ENCODE assay signal across 10 cellular contexts in the genomic region with DNA sequence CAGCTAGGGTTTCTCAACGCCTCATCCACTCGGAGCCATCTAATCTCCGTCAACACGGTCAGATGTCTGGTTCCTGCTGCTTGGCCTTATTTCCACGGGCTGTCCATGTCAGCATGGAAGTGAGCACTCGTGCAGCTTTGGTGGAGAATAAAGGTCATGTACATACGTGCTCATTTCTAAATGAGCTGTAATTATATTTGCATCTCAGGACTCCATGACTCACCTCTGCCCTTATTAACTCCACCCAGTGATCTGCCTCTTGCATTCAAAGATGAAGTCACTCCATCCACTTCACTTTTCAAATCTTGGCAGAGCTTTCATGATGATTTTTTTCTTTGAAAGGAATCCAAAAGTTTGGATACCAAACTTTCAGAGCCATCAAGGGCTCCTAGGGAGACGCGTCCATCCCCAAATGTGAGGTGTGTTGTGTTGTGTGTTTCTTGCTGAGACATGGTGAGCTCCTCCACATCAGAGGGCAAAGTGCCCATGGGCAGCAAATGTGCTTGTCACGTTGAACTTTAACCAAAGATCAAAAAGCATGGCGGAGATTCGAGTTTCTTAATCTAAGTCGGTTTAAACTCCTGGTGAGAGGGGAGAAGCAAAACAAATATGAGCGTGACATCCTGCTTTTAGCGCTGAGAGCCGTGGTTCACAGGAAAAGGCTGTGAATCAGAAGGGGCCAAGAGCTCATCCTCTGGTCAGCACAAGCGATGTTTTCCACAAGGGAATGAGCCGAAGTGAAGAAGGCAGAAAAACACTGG.
A peak's percentile ranks its signal among the peaks of the same experiment; 100 is the strongest.
DNase-seq lines count a peak whose midpoint lies in the region; ATAC-seq and TF ChIP-seq lines count a peak whose summit lies in the region.
"Had no signal": no experiment of that assay in that cellular context is flagged by ENCODE, and none has a peak within 500 bp of the region (broad histone marks: within the 10 kb centered on the region; RNA-seq: fewer than 3 reads in every experiment).

No MANE protein-coding gene starts in this region.

- H3K9me3 ChIP-seq in HCT116 (ENCODE audit: control insufficient read depth in 1 of 2, insufficient read depth in 1 of 2, low read depth in 1 of 2, low read length in 2 of 2) (no peaks in the 10 kb centered on the region), mammary epithelial cell (replicated peaks; ENCODE audit: insufficient read depth, low read length) (no peaks in the 10 kb centered on the region), lung (ENCODE audit: control insufficient read depth in 2 of 2, insufficient read depth in 1 of 2, low read length in 1 of 2) (no peaks in the 10 kb centered on the region), uterus (no peaks in the 10 kb centered on the region)

- H3K27ac ChIP-seq in HCT116 (ENCODE audit: low read depth, low read length) (peak overlapping the region; percentile 97), mammary epithelial cell (ENCODE audit: insufficient read depth, low read depth, low read length) (peak overlapping the region; percentile 0), lung (ENCODE audit: low read depth in 1 of 2, low read length in 1 of 2) (peak overlapping the region; percentile 25 to 64), uterus (no peak overlapping the region)
- H3K27ac ChIP-seq: cardiac muscle cell had no signal

- H3K4me3 ChIP-seq in HCT116 (replicated peaks in 1 of 2; ENCODE audit: low read depth in 1 of 2, low read length in 2 of 2) (peak overlapping the region in 1 of 2 experiments; percentile 7; a peak in 1 of 4 replicates), mammary epithelial cell (replicated peaks in 1 of 3; ENCODE audit: insufficient read depth in 1 of 3, low read depth in 2 of 3, low read length in 3 of 3) (no peak overlapping the region), lung (no peak overlapping the region), uterus (no peak overlapping the region)
- H3K4me3 ChIP-seq: cardiac muscle cell had no signal

- TF ChIP-seq POLR2A in HCT116 (IDR thresholded peaks at IDR 0.05; ENCODE audit: borderline replicate concordance, extremely low read depth, insufficient read depth, insufficient read length) (no peak), uterus (IDR thresholded peaks at IDR 0.05) (no peak)

- H4K20me1 ChIP-seq in HCT116 (ENCODE audit: insufficient read depth) = no peaks in the 10 kb centered on the region
- no peaks in the 10 kb centered on the region for H4K20me1 ChIP-seq in mammary epithelial cell (ENCODE audit: insufficient read depth, low read length)

- in situ Hi-C loops in mammary epithelial cell (cut with MboI; ENCODE audit: low sequenced_read_pairs in 2 of 2) = no loop called here

- DNase-seq in AG08396 (ENCODE audit: low spot score) (peak; percentile 34), HCT116 (ENCODE audit: low read depth, low spot score) (no peak), mammary epithelial cell (peak; percentile 67), lung (ENCODE audit: low spot score) (no peak), COLO668 (lab: John Stamatoyannopoulos, UW; ENCODE audit: unreplicated experiment) (no peak), uterus (no peak), NCI-H187 treated with DMSO at 0.1 percent for 48 hours (lab: John Stamatoyannopoulos, UW) (no peak), NCI-H1436 (lab: John Stamatoyannopoulos, UW) (no peak)
- DNase-seq: T1000 had no signal

- RAD21 ChIA-PET in HCT116 (lab: Charles Lee; ENCODE audit: low non-redundant PET in 1 of 2, low total read pairs in 2 of 2, uncharacterized antibody in 2 of 2, unreplicated experiment in 2 of 2) = interaction anchor here in 1 of 2 experiments (1.1 kb wide), 1 partner anchor 34 kb away, joined by 3 read pairs; no protein-coding TSS in a partner anchor

- H3K9ac ChIP-seq in HCT116 (ENCODE audit: low read length) (peak overlapping the region; percentile 70), mammary epithelial cell (ENCODE audit: insufficient read depth, low read length) (no peak overlapping the region)

- ATAC-seq in HCT116 (peak; percentile 16; the same call in 1 of the 2 replicates), lung (ENCODE audit: insufficient read depth, low FRiP score) (peak; percentile 38)

- CTCF ChIA-PET in HCT116 (lab: Charles Lee) = interaction anchor here (0.6 to 2.2 kb wide), 3 partner anchors 12 to 220 kb away, joined by 3 to 7 read pairs (median 3); no protein-coding TSS in a partner anchor
- CTCF ChIA-PET in mammary epithelial cell (lab: Charles Lee; ENCODE audit: low non-redundant PET) = no interaction called here

- no peaks in the 10 kb centered on the region for H3K9me2 ChIP-seq in HCT116 (ENCODE audit: insufficient read depth)

- POLR2A ChIA-PET in HCT116 (lab: Charles Lee) = interaction anchor here (0.5 to 3.1 kb wide), 34 partner anchors 10 to 220 kb away, joined by 3 to 40 read pairs (median 5); no protein-coding TSS in a partner anchor

- H3K36me3 ChIP-seq in HCT116 (ENCODE audit: control insufficient read depth in 1 of 2, insufficient read depth in 2 of 2, low read length in 2 of 2) (no peaks in the 10 kb centered on the region), mammary epithelial cell (ENCODE audit: insufficient read depth, low read length) (no peaks in the 10 kb centered on the region), lung (ENCODE audit: control insufficient read depth in 2 of 2, insufficient read depth in 2 of 2, low read length in 2 of 2) (no peaks in the 10 kb centered on the region), uterus (no peaks in the 10 kb centered on the region)
- H3K36me3 ChIP-seq: cardiac muscle cell had no signal

- H3K79me2 ChIP-seq in HCT116 (ENCODE audit: insufficient read depth, low read length) (peaks cover 18% of the 10 kb centered on the region; the same call in 1 of the 2 replicates), mammary epithelial cell (ENCODE audit: insufficient read depth, low read length) (no peaks in the 10 kb centered on the region)

- TF ChIP-seq CTCF in HCT116 (IDR thresholded peaks at IDR 0.05 in 2 of 3, conservative IDR thresholded peaks at IDR 0.05 in 1 of 3; ENCODE audit: borderline replicate concordance in 1 of 3, insufficient read depth in 1 of 3, low read depth in 2 of 3, low read length in 2 of 3) (no peak), mammary epithelial cell (conservative IDR thresholded peaks at IDR 0.05 in 1 of 2, IDR thresholded peaks at IDR 0.05 in 1 of 2; ENCODE audit: extremely low read depth in 1 of 2, insufficient read depth in 1 of 2, low read depth in 1 of 2, low read length in 2 of 2) (no peak), lung (IDR thresholded peaks at IDR 0.05; ENCODE audit: control extremely low read depth, extremely low read depth) (no peak), uterus (IDR thresholded peaks at IDR 0.05) (no peak)

- TF ChIP-seq RAD21 in HCT116 (IDR thresholded peaks at IDR 0.05; ENCODE audit: low read depth) = no peak

- intact Hi-C loops in HCT116 (cut with micrococcal nuclease) (loop anchor here (5.0 to 10.0 kb wide), 2 partner anchors 88 to 220 kb away; a partner anchor contains a TSS), mammary epithelial cell (cut with micrococcal nuclease) (loop anchor here (5.0 kb wide), 2 partner anchors 32 to 103 kb away; no protein-coding TSS in a partner anchor), uterus (cut with DNase I; ENCODE audit: low total_unique reads) (no loop called here)

- H3K27me3 ChIP-seq in HCT116 (ENCODE audit: insufficient read depth, low read length) (no peaks in the 10 kb centered on the region), mammary epithelial cell (ENCODE audit: insufficient read depth, low read length) (no peaks in the 10 kb centered on the region), lung (ENCODE audit: control insufficient read depth, insufficient read depth) (no peaks in the 10 kb centered on the region), uterus (no peaks in the 10 kb centered on the region)
- H3K27me3 ChIP-seq: cardiac muscle cell had no signal

- WGBS in mammary epithelial cell (ENCODE audit: low coverage, missing lambda C conversion rate) = 88% methylated on average over 18 of the region's 18 CpGs
- WGBS in lung, 2 donors = 54 to 69% methylated on average over 18 of the region's 18 CpGs

- peak overlapping the region; percentile 66 for H3K4me2 ChIP-seq in HCT116 (ENCODE audit: low read length)
- no peak overlapping the region for H3K4me2 ChIP-seq in mammary epithelial cell (ENCODE audit: insufficient read depth, low read depth, low read length)

- H2AFZ ChIP-seq in HCT116 (ENCODE audit: low read depth, low read length, poor library complexity, severe bottlenecking) = no peak overlapping the region
- no peak overlapping the region for H2AFZ ChIP-seq in mammary epithelial cell (ENCODE audit: low read depth, low read length)

- dilution Hi-C loops in mammary epithelial cell (cut with HindIII; ENCODE audit: low sequenced_read_pairs) = loop anchor here (5.0 kb wide), 1 partner anchor 113 kb away; no protein-coding TSS in a partner anchor

- H3K4me1 ChIP-seq in HCT116 (ENCODE audit: control insufficient read depth in 1 of 2, insufficient read depth in 2 of 2, low read length in 2 of 2) (peaks cover 93 to 97% of the 10 kb centered on the region in 2 experiments), mammary epithelial cell (ENCODE audit: insufficient read depth, low read length) (peaks cover 62% of the 10 kb centered on the region), lung (ENCODE audit: control insufficient read depth in 2 of 2, insufficient read depth in 2 of 2, low read length in 2 of 2) (peaks cover 8 to 9% of the 10 kb centered on the region in 2 donors), uterus (peaks cover 5 to 6% of the 10 kb centered on the region in 2 donors)

- TSS peak; percentile 23 for BruUV-seq in HCT116 (replicated peaks; lab: Mats Ljungman, UMichigan)
- no TSS peak for BruUV-seq in mammary epithelial cell (replicated peaks; lab: Mats Ljungman, UMichigan)

TF ChIP-seq in HCT116, 20 proteins besides CTCF, POLR2A, EP300 and RAD21:
- TF ChIP-seq ELF1 (IDR thresholded peaks at IDR 0.05; ENCODE audit: borderline replicate concordance, low read depth) (no peak), POLR2AphosphoS5 (IDR thresholded peaks at IDR 0.05; ENCODE audit: low read depth, low read length) (peak; percentile 57), JUND (IDR thresholded peaks at IDR 0.05) (no peak), EZH2 (IDR thresholded peaks at IDR 0.05) (no peak), SRF (IDR thresholded peaks at IDR 0.05; ENCODE audit: low read depth) (no peak), CBX3 (IDR thresholded peaks at IDR 0.05; ENCODE audit: low read depth) (no peak), YY1 (IDR thresholded peaks at IDR 0.05; ENCODE audit: extremely low read depth, insufficient replicate concordance, low read depth, low read length) (peak; percentile 11), FOSL1 (IDR thresholded peaks at IDR 0.05; ENCODE audit: low read depth) (no peak), TCF7L2 (IDR thresholded peaks at IDR 0.05; ENCODE audit: borderline replicate concordance, extremely low read depth, insufficient read depth, insufficient read length) (peak; percentile 59)
- TF ChIP-seq, protein P1, sequence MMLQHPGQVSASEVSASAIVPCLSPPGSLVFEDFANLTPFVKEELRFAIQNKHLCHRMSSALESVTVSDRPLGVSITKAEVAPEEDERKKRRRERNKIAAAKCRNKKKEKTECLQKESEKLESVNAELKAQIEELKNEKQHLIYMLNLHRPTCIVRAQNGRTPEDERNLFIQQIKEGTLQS (IDR thresholded peaks at IDR 0.05) = no peak

Comparison
In these comparisons a context has a peak if more than half of its experiments do, and no peak if none do; other contexts are left out.
1. DNase-seq: peak in AG08396 (single experiment) and mammary epithelial cell (single experiment); none in HCT116 (single experiment), lung (single experiment), COLO668 (single experiment), uterus (0 of 2), NCI-H187 treated with DMSO at 0.1 percent for 48 hours (single experiment) and NCI-H1436 (single experiment).
2. H3K27ac ChIP-seq: peak in HCT116 (single experiment), mammary epithelial cell (single experiment) and lung (2 of 2); none in uterus (0 of 2).